ENCODE assay signal across 12 cellular contexts in genomic region chr10:99523251-99523773, GRCh38. TPM values are rescaled to one million over a fixed set of nuclear protein-coding genes. Genes with fewer than 3 reads are reported as not detected.
A peak's percentile ranks its signal among the peaks of the same experiment; 100 is the strongest.
DNase-seq lines count a peak whose midpoint lies in the region; ATAC-seq and TF ChIP-seq lines count a peak whose summit lies in the region.
"Had no signal": no experiment of that assay in that cellular context is flagged by ENCODE, and none has a peak within 500 bp of the region (broad histone marks: within the 10 kb centered on the region; RNA-seq: fewer than 3 reads in every experiment).

No MANE protein-coding gene starts in this region.

- TF ChIP-seq RAD21 in SK-N-SH (IDR thresholded peaks at IDR 0.05; ENCODE audit: low read length): no peak

- peak overlapping the region; percentile 77 for H3K4me3 Mint-ChIP-seq in WTC11

- no peak for TF ChIP-seq EP300 in SK-N-SH (IDR thresholded peaks at IDR 0.05; ENCODE audit: borderline replicate concordance in 1 of 2, low read depth in 1 of 2, low read length in 1 of 2)

- ATAC-seq in SK-N-SH treated with all-trans-retinoic acid at 6 μM for 48 hours (no peak), WTC11 (peak; percentile 19), GM19351 (IDR thresholded peaks at IDR 0.05; ENCODE audit: unreplicated experiment) (no peak), lower lobe of right lung (no peak)

- H3K36me3 ChIP-seq in SK-N-SH (replicated peaks in 1 of 2; ENCODE audit: control insufficient read depth in 1 of 2, insufficient read depth in 2 of 2, low read length in 1 of 2) (no peaks in the 10 kb centered on the region), iPS DF 6.9 (ENCODE audit: control insufficient read depth, insufficient read depth, low read length) (no peaks in the 10 kb centered on the region), lower lobe of right lung (no peaks in the 10 kb centered on the region)
- H3K36me3 ChIP-seq: HAP-1 had no signal

- H3F3A ChIP-seq in SK-N-SH (replicated peaks; ENCODE audit: insufficient read depth): peaks cover 3% of the 10 kb centered on the region

- no peak overlapping the region for H3K4me2 ChIP-seq in SK-N-SH

- no peaks in the 10 kb centered on the region for H3K9me2 ChIP-seq in SK-N-SH

- DNase-seq in SK-N-SH (peak; percentile 36), WTC11 (ENCODE audit: low spot score) (peak; percentile 75), iPS DF 6.9 (ENCODE audit: low read depth, low spot score) (no peak), retina (peak; percentile 47), OCI-M1 (lab: John Stamatoyannopoulos, UW) (no peak), lower lobe of right lung (no peak)
- DNase-seq: NCI-H1048 had no signal

- H3K4me1 Mint-ChIP-seq in WTC11: peaks cover 74% of the 10 kb centered on the region

- POLR2A ChIA-PET in SK-N-SH (lab: Yijun Ruan, JAX) (interaction anchor here (0.6 kb wide), 1 partner anchor 31 kb away, joined by 4 read pairs; no protein-coding TSS in a partner anchor), WTC11 (lab: Charles Lee) (no interaction called here)

- H3K27me3 Mint-ChIP-seq in WTC11 (ENCODE audit: low read depth): peaks cover 99% of the 10 kb centered on the region

- H3K27ac ChIP-seq in SK-N-SH (ENCODE audit: low read depth in 2 of 2, low read length in 1 of 2) (no peak overlapping the region), iPS DF 6.9 (ENCODE audit: low read length) (no peak overlapping the region), lower lobe of right lung (no peak overlapping the region)
- H3K27ac ChIP-seq: HL-60 had no signal

- no peaks in the 10 kb centered on the region for H3K9me3 ChIP-seq in SK-N-SH
- no peaks in the 10 kb centered on the region for H3K9me3 ChIP-seq in iPS DF 6.9 (ENCODE audit: control insufficient read depth, insufficient read depth, low read length)
- no peaks in the 10 kb centered on the region for H3K9me3 ChIP-seq in lower lobe of right lung
- H3K9me3 ChIP-seq: HAP-1 had no signal

- no peak overlapping the region for H3K4me3 ChIP-seq in SK-N-SH (ENCODE audit: low read depth in 2 of 2, low read length in 1 of 2)
- peak overlapping the region; percentile 37; the same call in 1 of the 2 replicates for H3K4me3 ChIP-seq in iPS DF 6.9 (ENCODE audit: low read length)
- no peak overlapping the region for H3K4me3 ChIP-seq in lower lobe of right lung
- H3K4me3 ChIP-seq: HAP-1 had no signal

- no peak overlapping the region for H3K9ac ChIP-seq in SK-N-SH

- WGBS in SK-N-SH (ENCODE audit: low lambda C conversion rate): 10% methylated on average over 24 of the region's 25 CpGs
- no CpG with 5 or more reads among the region's 25 CpGs for WGBS in iPS DF 6.9 (ENCODE audit: insufficient coverage, insufficient read length)

- no peak overlapping the region for H3K27ac Mint-ChIP-seq in WTC11

- peaks cover 3% of the 10 kb centered on the region; the same call in 1 of the 2 replicates for H3K36me3 Mint-ChIP-seq in WTC11

- TF ChIP-seq CTCF in SK-N-SH (IDR thresholded peaks at IDR 0.05): no peak
- TF ChIP-seq CTCF in WTC11 (IDR thresholded peaks at IDR 0.05): no peak
- no peak for TF ChIP-seq CTCF in lower lobe of right lung (IDR thresholded peaks at IDR 0.05)

- no peak overlapping the region for H2AFZ ChIP-seq in SK-N-SH (ENCODE audit: low read depth)

- intact Hi-C loops in lower lobe of right lung (cut with DNase I): no loop called here

- H3K9me3 Mint-ChIP-seq in WTC11: no peaks in the 10 kb centered on the region

- H4K20me1 ChIP-seq in SK-N-SH (ENCODE audit: insufficient read depth): 0 out of 2 replicates have a peak, but pooled peaks cover 4% of the 10 kb centered on the region

- no peaks in the 10 kb centered on the region for H3K79me2 ChIP-seq in SK-N-SH (ENCODE audit: insufficient read depth)

- H3K27me3 ChIP-seq in SK-N-SH (ENCODE audit: insufficient read depth): peaks cover 95% of the 10 kb centered on the region
- H3K27me3 ChIP-seq in iPS DF 6.9 (ENCODE audit: control insufficient read depth, insufficient read depth, low read length): peaks cover 92% of the 10 kb centered on the region
- peaks cover 100% of the 10 kb centered on the region for H3K27me3 ChIP-seq in lower lobe of right lung (ENCODE audit: low read depth)

- CTCF ChIA-PET in SK-N-SH (lab: Yijun Ruan, JAX): interaction anchor here (1.0 kb wide), 1 partner anchor 88 kb away, joined by 3 read pairs; no protein-coding TSS in a partner anchor
- CTCF ChIA-PET in WTC11 (lab: Charles Lee): interaction anchor here (0.6 to 4.7 kb wide), 5 partner anchors 12 to 1374 kb away, joined by 3 to 29 read pairs (median 5); no protein-coding TSS in a partner anchor

- no peaks in the 10 kb centered on the region; a peak in 1 of 4 replicates for H3K4me1 ChIP-seq in SK-N-SH (ENCODE audit: control insufficient read depth in 1 of 2, insufficient read depth in 2 of 2, low read depth in 1 of 2, low read length in 1 of 2)
- peaks cover 8% of the 10 kb centered on the region for H3K4me1 ChIP-seq in iPS DF 6.9 (ENCODE audit: control insufficient read depth, insufficient read depth, low read length)
- peaks cover 8% of the 10 kb centered on the region for H3K4me1 ChIP-seq in lower lobe of right lung

TF ChIP-seq in SK-N-SH, 30 proteins besides CTCF, POLR2A, EP300 and RAD21 (continues in another document):
- no peak for TF ChIP-seq FOSL2 (IDR thresholded peaks at IDR 0.05; ENCODE audit: borderline replicate concordance, low read depth)
- TF ChIP-seq MEF2A (IDR thresholded peaks at IDR 0.05; ENCODE audit: borderline replicate concordance, low read depth): no peak
- no peak for TF ChIP-seq IRF3 (IDR thresholded peaks at IDR 0.05; ENCODE audit: low read depth, low read length)
- no peak for TF ChIP-seq CHD2 (IDR thresholded peaks at IDR 0.05; ENCODE audit: low read length, partially characterized antibody)
- TF ChIP-seq ELF1 (IDR thresholded peaks at IDR 0.05): no peak
- TF ChIP-seq NRF1 (IDR thresholded peaks at IDR 0.05; ENCODE audit: low read depth, low read length): no peak
- TF ChIP-seq SMC3 (IDR thresholded peaks at IDR 0.05; ENCODE audit: low read depth, low read length): no peak
- TF ChIP-seq TCF12 (IDR thresholded peaks at IDR 0.05): no peak
- TF ChIP-seq GATA2 (CRISPR knock-in tag; IDR thresholded peaks at IDR 0.05): no peak
- no peak for TF ChIP-seq RXRA (IDR thresholded peaks at IDR 0.05; ENCODE audit: borderline replicate concordance, low read depth)

TF ChIP-seq in SK-N-SH treated with all-trans-retinoic acid at 6 μM for 48 hours, 23 proteins besides CTCF, POLR2A, EP300 and RAD21 (continues in another document):
- no peak for TF ChIP-seq TCF4 (CRISPR knock-in tag; IDR thresholded peaks at IDR 0.05; ENCODE audit: borderline replicate concordance)
- no peak for TF ChIP-seq BACH2 (CRISPR knock-in tag; IDR thresholded peaks at IDR 0.05; ENCODE audit: borderline replicate concordance)
- TF ChIP-seq CSDC2 (CRISPR knock-in tag; IDR thresholded peaks at IDR 0.05): no peak
- no peak for TF ChIP-seq ZC3H10 (CRISPR knock-in tag; IDR thresholded peaks at IDR 0.05)
- TF ChIP-seq ZFP30 (CRISPR knock-in tag; IDR thresholded peaks at IDR 0.05): no peak
- no peak for TF ChIP-seq ARNTL (CRISPR knock-in tag; IDR thresholded peaks at IDR 0.05; ENCODE audit: borderline replicate concordance, low read depth)
- TF ChIP-seq CREB5 (CRISPR knock-in tag; IDR thresholded peaks at IDR 0.05; ENCODE audit: low read depth): no peak

TF ChIP-seq in WTC11, 78 proteins besides CTCF, POLR2A, EP300 and RAD21:
- no peak for TF ChIP-seq OVOL2 (CRISPR knock-in tag; IDR thresholded peaks at IDR 0.05; ENCODE audit: borderline replicate concordance)
- 0 out of 2 replicates have a peak, but pooled peaks have one; percentile 1 for TF ChIP-seq SP1 (CRISPR knock-in tag; conservative IDR thresholded peaks at IDR 0.05)
TF ChIP-seq in WTC11: peak in this region for 1.

RNA-seq across cellular contexts. Expression of gene NKX2-3, which starts 9.4 kb away (rescaled TPM):
- polyA plus RNA-seq in SK-N-SH (2012; rRNA removed): not detected in 2 replicates
- polyA plus RNA-seq in SK-N-SH (2012; cell fraction: cytosol; rRNA removed): not detected in 2 replicates
- polyA plus RNA-seq in SK-N-SH (2012; cell fraction: nucleus; rRNA removed): not detected in 2 replicates
- total RNA-seq in WTC11 (2021) (not detected in 3 replicates), lower lobe of right lung (not detected)
- total RNA-seq: renal cortical epithelial cell had no signal

Comparison
In these comparisons a context has a peak if more than half of its experiments do, and no peak if none do; other contexts are left out.
1. DNase-seq: peak in SK-N-SH (single experiment), WTC11 (single experiment) and retina (single experiment); none in iPS DF 6.9 (single experiment), OCI-M1 (single experiment) and lower lobe of right lung (single experiment).